ENCODE assay signal across 18 cellular contexts in genomic region chr6:83216806-83217205, GRCh38.
"Had no signal": no experiment of that assay in that cellular context is flagged by ENCODE, and none has a peak within 500 bp of the region (broad histone marks: within the 10 kb centered on the region; RNA-seq: fewer than 3 reads in every experiment).

No MANE protein-coding gene starts in this region.

- H3K27ac Mint-ChIP-seq: activated B cell treated with CpG ODN at 0.5 μM for 24 hours; activated CD4-positive, alpha-beta T cell treated with anti-CD3 and anti-CD28 coated beads, Interleukin-2, amount 10 ng/mL, durations not matched to agents 24 days and 14 days; activated naive CD8-positive, alpha-beta T cell treated with anti-CD3 and anti-CD28 coated beads, Interleukin-2, amount 10 ng/mL, durations not matched to agents 7 days and 5 days; activated T-helper 1 cell treated with anti-CD3 and anti-CD28 coated beads, Interleukin-12 subunit alpha, Interleukin-12 subunit beta, Interleukin-2, Interleukin-4 antibody, amounts not matched to agents 30 ng/mL and 10 ng/mL and 1 ng/mL, durations not matched to agents 14 hours and 24 hours and 36 hours; nephron progenitor cell; T-helper 1 cell treated with Interleukin-12 subunit alpha and Interleukin-12 subunit beta and Interleukin-4 antibody, amounts not matched to agents 30 μg/mL and 1 μg/mL, for 36 hours had no signal

- H3K27me3 Mint-ChIP-seq: progenitor cell of endocrine pancreas had no signal

- H3K4me1 Mint-ChIP-seq: activated B cell treated with CpG ODN at 0.5 μM for 24 hours; activated naive CD8-positive, alpha-beta T cell treated with anti-CD3 and anti-CD28 coated beads, Interleukin-2, amount 10 ng/mL, durations not matched to agents 7 days and 5 days; nephron progenitor cell had no signal

- H2AFZ ChIP-seq: hepatocyte had no signal

- H3K36me3 Mint-ChIP-seq: activated naive CD8-positive, alpha-beta T cell treated with anti-CD3 and anti-CD28 coated beads, Interleukin-2, amount 10 ng/mL, durations not matched to agents 7 days and 5 days had no signal

- H3K9me3 ChIP-seq: right atrium auricular region had no signal

- ATAC-seq: left ventricle myocardium superior; stimulated activated naive CD8-positive, alpha-beta T cell treated with anti-CD3 and anti-CD28 coated beads, Interleukin-15, Interleukin-2, amounts not matched to agents 100 U/mL and 50 U/mL, for 24 hours had no signal

- H3K27me3 ChIP-seq: hepatocyte, right atrium auricular region had no signal

- H3K4me3 ChIP-seq: hepatocyte, right atrium auricular region, skin epidermis had no signal

- H3K27ac ChIP-seq: hepatocyte, right atrium auricular region, skin epidermis had no signal

- H3K4me3 Mint-ChIP-seq: activated B cell treated with CpG ODN at 0.5 μM for 24 hours; activated CD4-positive, alpha-beta T cell treated with anti-CD3 and anti-CD28 coated beads, Interleukin-2, amount 10 ng/mL, durations not matched to agents 24 days and 14 days; activated naive CD8-positive, alpha-beta T cell treated with anti-CD3 and anti-CD28 coated beads, Interleukin-2, amount 10 ng/mL, durations not matched to agents 7 days and 5 days; activated T-helper 1 cell treated with anti-CD3 and anti-CD28 coated beads, Interleukin-12 subunit alpha, Interleukin-12 subunit beta, Interleukin-2, Interleukin-4 antibody, amounts not matched to agents 30 ng/mL and 10 ng/mL and 1 ng/mL, durations not matched to agents 14 hours and 24 hours and 36 hours; nephron progenitor cell; T-helper 1 cell treated with Interleukin-12 subunit alpha and Interleukin-12 subunit beta and Interleukin-4 antibody, amounts not matched to agents 30 μg/mL and 1 μg/mL, for 36 hours had no signal

- H3K79me2 ChIP-seq: hepatocyte had no signal

- H3K4me2 ChIP-seq: hepatocyte had no signal

- H3K9me3 Mint-ChIP-seq: activated B cell treated with CpG ODN at 0.5 μM for 24 hours; activated CD4-positive, alpha-beta T cell treated with anti-CD3 and anti-CD28 coated beads, Interleukin-2, amount 10 ng/mL, durations not matched to agents 24 days and 14 days; activated naive CD8-positive, alpha-beta T cell treated with anti-CD3 and anti-CD28 coated beads, Interleukin-2, amount 10 ng/mL, durations not matched to agents 7 days and 5 days; activated T-helper 1 cell treated with anti-CD3 and anti-CD28 coated beads, Interleukin-12 subunit alpha, Interleukin-12 subunit beta, Interleukin-2, Interleukin-4 antibody, amounts not matched to agents 30 ng/mL and 10 ng/mL and 1 ng/mL, durations not matched to agents 14 hours and 24 hours and 36 hours; nephron progenitor cell; T-helper 1 cell treated with Interleukin-12 subunit alpha and Interleukin-12 subunit beta and Interleukin-4 antibody, amounts not matched to agents 30 μg/mL and 1 μg/mL, for 36 hours had no signal

- H3K36me3 ChIP-seq: right atrium auricular region had no signal

- DNase-seq: activated B cell treated with CpG ODN at 0.5 μM for 24 hours; activated CD4-positive, alpha-beta T cell treated with anti-CD3 and anti-CD28 coated beads, Interleukin-2, amount 10 ng/mL, durations not matched to agents 24 days and 14 days; activated naive CD8-positive, alpha-beta T cell treated with anti-CD3 and anti-CD28 coated beads, Interleukin-2, amount 10 ng/mL, durations not matched to agents 7 days and 5 days; aorta; erythroblast; left ventricle myocardium superior; mesenchymal stem cell; nephron progenitor cell; occipital lobe; stimulated activated CD4-positive, alpha-beta T cell treated with anti-CD3 and anti-CD28 coated beads, Interleukin-4, amount 100 ng/mL, for 24 hours; stimulated activated naive CD8-positive, alpha-beta T cell treated with anti-CD3 and anti-CD28 coated beads, Interleukin-15, Interleukin-2, amounts not matched to agents 100 U/mL and 50 U/mL, for 24 hours; trophoblast cell had no signal
